ENCODE assay signal across 17 cellular contexts in genomic region chr16:26642047-26642664, GRCh38.
"Had no signal": no experiment of that assay in that cellular context is flagged by ENCODE, and none has a peak within 500 bp of the region (broad histone marks: within the 10 kb centered on the region; RNA-seq: fewer than 3 reads in every experiment).

No MANE protein-coding gene starts in this region.

- H3K9me3 ChIP-seq: colonic mucosa, spleen had no signal

- H3K27ac ChIP-seq: colonic mucosa, epithelial cell of prostate, spleen, WERI-Rb-1 had no signal

- ATAC-seq: left lobe of liver; stimulated activated naive B cell treated with anti-CD40 and anti-IgM and Interleukin-4, amounts not matched to agents 10 μg/mL and 1 μg/mL and 100 μg/mL, for 72 hours had no signal

- DNase-seq: activated CD4-positive, alpha-beta memory T cell treated with anti-CD3 and anti-CD28 coated beads for 36 hours; activated naive CD4-positive, alpha-beta T cell treated with Interleukin-2 at 50 U/mL for 16 hours; activated T-cell treated with anti-CD3 and anti-CD28 coated beads, Interleukin-2, amount 50 U/mL, for 1 hour; caudate nucleus; colonic mucosa; endodermal cell; foreskin melanocyte; head of caudate nucleus; mammary epithelial cell; midbrain; retina; spleen; stimulated activated naive B cell treated with anti-CD40 and anti-IgM and Interleukin-4, amounts not matched to agents 10 μg/mL and 1 μg/mL and 100 μg/mL, for 72 hours; WERI-Rb-1 had no signal

- H3K36me3 ChIP-seq: colonic mucosa, spleen, WERI-Rb-1 had no signal

- H3K4me3 ChIP-seq: colonic mucosa, spleen had no signal

- H3K27me3 ChIP-seq: colonic mucosa had no signal

- FAIRE-seq: keratinocyte had no signal

- H3K4me1 ChIP-seq: colonic mucosa had no signal
